25 cellular contexts compared by ENCODE assay signal in genomic region chr14:74733241-74733640, GRCh38.
"Had no signal": no experiment of that assay in that cellular context is flagged by ENCODE, and none has a peak within 500 bp of the region (broad histone marks: within the 10 kb centered on the region; RNA-seq: fewer than 3 reads in every experiment).

No MANE protein-coding gene starts in this region.

- H3K27me3 ChIP-seq: breast epithelium, colonic mucosa, dorsolateral prefrontal cortex, esophagus muscularis mucosa, gastrocnemius medialis, left lung, neural progenitor cell, spleen, thyroid gland, upper lobe of right lung had no signal

- DNase-seq: activated CD4-positive, alpha-beta T cell treated with anti-CD3 and anti-CD28 coated beads for 36 hours; activated CD4-positive, alpha-beta T cell treated with anti-CD3 and anti-CD28 coated beads, Interleukin-2, amount 50 U/mL, for 4 hours; activated CD8-positive, alpha-beta memory T cell treated with anti-CD3 and anti-CD28 coated beads, Interleukin-2, amount 50 U/mL, for 48 hours; activated naive CD4-positive, alpha-beta T cell treated with Interleukin-2 at 50 U/mL for 16 hours; activated naive CD8-positive, alpha-beta T cell treated with anti-CD3 and anti-CD28 coated beads for 36 hours; activated T-cell treated with anti-CD3 and anti-CD28 coated beads, Interleukin-2, amount 50 U/mL, for 4 hours; colonic mucosa; dorsolateral prefrontal cortex; effector memory CD8-positive, alpha-beta T cell; gastrocnemius medialis; hippocampal formation; kidney glomerular epithelial cell; left lung; naive thymus-derived CD8-positive, alpha-beta T cell; spleen; stimulated activated CD4-positive, alpha-beta T cell treated with anti-CD3 and anti-CD28 coated beads, Interleukin-4, amount 100 ng/mL, for 24 hours; stimulated activated naive CD8-positive, alpha-beta T cell treated with anti-CD3 and anti-CD28 coated beads, Interleukin-15, Interleukin-2, amounts not matched to agents 100 U/mL and 50 U/mL, for 24 hours; T-helper 9 cell; thyroid gland; upper lobe of right lung had no signal

- H3K9me3 ChIP-seq: breast epithelium, colonic mucosa, esophagus muscularis mucosa, gastrocnemius medialis, left lung, spleen, thyroid gland, upper lobe of right lung had no signal

- H3K27ac ChIP-seq: breast epithelium, colonic mucosa, dorsolateral prefrontal cortex, esophagus muscularis mucosa, gastrocnemius medialis, left lung, neural progenitor cell, thyroid gland, upper lobe of right lung had no signal

- ATAC-seq: activated CD4-positive, alpha-beta T cell treated with anti-CD3 and anti-CD28 coated beads for 36 hours; activated T-cell treated with anti-CD3 and anti-CD28 coated beads, Interleukin-2, amount 50 U/mL, for 4 hours; effector memory CD8-positive, alpha-beta T cell; gastrocnemius medialis; left lung; naive thymus-derived CD8-positive, alpha-beta T cell; stimulated activated naive CD8-positive, alpha-beta T cell treated with anti-CD3 and anti-CD28 coated beads, Interleukin-15, Interleukin-2, amounts not matched to agents 100 U/mL and 50 U/mL, for 24 hours; upper lobe of right lung; WTC11 had no signal

- H3K4me3 ChIP-seq: breast epithelium, colonic mucosa, dorsolateral prefrontal cortex, esophagus muscularis mucosa, gastrocnemius medialis, left lung, lung, neural progenitor cell, spleen, thyroid gland, upper lobe of right lung had no signal

- H3K4me1 ChIP-seq: breast epithelium, colonic mucosa, esophagus muscularis mucosa, gastrocnemius medialis, left lung, neural progenitor cell, spleen, thyroid gland, upper lobe of right lung had no signal

- H3K9ac ChIP-seq: neural progenitor cell had no signal

- H3K4me2 ChIP-seq: neural progenitor cell had no signal

- H3K36me3 ChIP-seq: breast epithelium, colonic mucosa had no signal

- H2AFZ ChIP-seq: neural progenitor cell had no signal
